In genomic region chr17:933168-934083, GRCh38 we compare ENCODE assay signal across 11 cellular contexts. TPM values are rescaled to one million over a fixed set of nuclear protein-coding genes. Genes with fewer than 3 reads are reported as not detected.
DNase-seq lines count a peak whose midpoint lies in the region; ATAC-seq and TF ChIP-seq lines count a peak whose summit lies in the region.
"Had no signal": no experiment of that assay in that cellular context is flagged by ENCODE, and none has a peak within 500 bp of the region (broad histone marks: within the 10 kb centered on the region; RNA-seq: fewer than 3 reads in every experiment).

No MANE protein-coding gene starts in this region.

- POLR2A ChIA-PET in PC-3 (lab: Charles Lee; ENCODE audit: unreplicated experiment) = interaction anchor here (0.5 kb wide), 1 partner anchor 47 kb away, joined by 11 read pairs; no protein-coding TSS in a partner anchor
- POLR2A ChIA-PET in activated CD4-positive, alpha-beta memory T cell treated with anti-CD3 and anti-CD28 coated beads for 36 hours (lab: Charles Lee) = no interaction called here

- peak overlapping the region; percentile 50 for H3K4me2 ChIP-seq in PC-3 (ENCODE audit: low read length)

- peak overlapping the region; percentile 71 to 90 (median 88) for H3K27ac Mint-ChIP-seq in nephron
- H3K27ac Mint-ChIP-seq in activated CD4-positive, alpha-beta memory T cell treated with anti-CD3 and anti-CD28 coated beads for 36 hours = no peak overlapping the region
- H3K27ac Mint-ChIP-seq: activated CD8-positive, alpha-beta T cell treated with anti-CD3 and anti-CD28 coated beads for 36 hours; naive B cell had no signal

- no peaks in the 10 kb centered on the region for H3K27me3 ChIP-seq in PC-3 (ENCODE audit: low read length)

- H3K9me3 ChIP-seq in PC-3 (ENCODE audit: low read length) = no peaks in the 10 kb centered on the region

- H3K27ac ChIP-seq in PC-3 (ENCODE audit: low read length) (0 out of 2 replicates have a peak overlapping the region, but pooled peaks have one; percentile 6), epithelial cell of prostate (peak overlapping the region; percentile 79)
- H3K27ac ChIP-seq: HL-60 had no signal

- no peak overlapping the region for H3K4me3 ChIP-seq in AG10803 (ENCODE audit: low read length)
- no peak overlapping the region for H3K4me3 ChIP-seq in PC-3 (ENCODE audit: low read length)

- TF ChIP-seq CTCF in AG10803 (conservative IDR thresholded peaks at IDR 0.05; ENCODE audit: low read length) (no peak), PC-3 (conservative IDR thresholded peaks at IDR 0.05; ENCODE audit: low read depth, low read length) (no peak), nephron (IDR thresholded peaks at IDR 0.05; ENCODE audit: unreplicated experiment in 3 of 3) (no peak)

- H3K9ac ChIP-seq in PC-3 (ENCODE audit: low read length) = no peak overlapping the region

- no peaks in the 10 kb centered on the region for H3F3A ChIP-seq in PC-3 (ENCODE audit: low read length, unreplicated experiment)

- peaks cover 5% of the 10 kb centered on the region for H3K27me3 Mint-ChIP-seq in nephron (ENCODE audit: low read depth)
- peaks cover 1% of the 10 kb centered on the region for H3K27me3 Mint-ChIP-seq in activated CD4-positive, alpha-beta memory T cell treated with anti-CD3 and anti-CD28 coated beads for 36 hours

- no peaks in the 10 kb centered on the region for H4K20me1 ChIP-seq in PC-3 (ENCODE audit: low read length)

- H2AFZ ChIP-seq in PC-3 (ENCODE audit: low read length) = no peak overlapping the region

- no TSS peak for BruUV-seq in PC-3 (replicated peaks; lab: Mats Ljungman, UMichigan)

- peaks cover 9% of the 10 kb centered on the region for H3K36me3 Mint-ChIP-seq in nephron (ENCODE audit: low read depth)
- no peaks in the 10 kb centered on the region for H3K36me3 Mint-ChIP-seq in activated CD4-positive, alpha-beta memory T cell treated with anti-CD3 and anti-CD28 coated beads for 36 hours
- H3K36me3 Mint-ChIP-seq: naive B cell had no signal

- peaks cover 50% of the 10 kb centered on the region for H3K4me1 Mint-ChIP-seq in nephron
- H3K4me1 Mint-ChIP-seq in activated CD4-positive, alpha-beta memory T cell treated with anti-CD3 and anti-CD28 coated beads for 36 hours (ENCODE audit: low read depth) = no peaks in the 10 kb centered on the region
- H3K4me1 Mint-ChIP-seq: naive B cell had no signal

- no peaks in the 10 kb centered on the region for H3K36me3 ChIP-seq in PC-3 (ENCODE audit: low read depth, low read length)

- CTCF ChIA-PET in PC-3 (lab: Charles Lee) = no interaction called here
- CTCF ChIA-PET in activated CD4-positive, alpha-beta memory T cell treated with anti-CD3 and anti-CD28 coated beads for 36 hours (lab: Charles Lee) = no interaction called here

- DNase-seq in AG10803 (ENCODE audit: low read depth) (peak; percentile 91), PC-3 (peak; percentile 73), epithelial cell of prostate (ENCODE audit: low read depth, low spot score) (no peak), NCI-H1417 treated with DMSO at 0.1 percent for 48 hours (lab: John Stamatoyannopoulos, UW) (no peak), occipital lobe (lab: John Stamatoyannopoulos, UW) (no peak)
- no peak for DNase-seq in activated CD4-positive, alpha-beta memory T cell treated with anti-CD3 and anti-CD28 coated beads for 36 hours
- DNase-seq: activated CD8-positive, alpha-beta T cell treated with anti-CD3 and anti-CD28 coated beads for 36 hours; naive B cell had no signal

- H3K9me2 ChIP-seq in PC-3 (replicated peaks; ENCODE audit: low read length) = no peaks in the 10 kb centered on the region

- peaks cover 32% of the 10 kb centered on the region for H3K4me1 ChIP-seq in PC-3 (ENCODE audit: insufficient read depth, low read length)

- H3K79me2 ChIP-seq in PC-3 (ENCODE audit: low read length) = no peaks in the 10 kb centered on the region

- ATAC-seq in PC-3 (peak; percentile 63), HG02798 (IDR thresholded peaks at IDR 0.05; ENCODE audit: poor library complexity, unreplicated experiment) (no peak)
- ATAC-seq: activated CD8-positive, alpha-beta T cell treated with anti-CD3 and anti-CD28 coated beads for 36 hours had no signal

- peak overlapping the region; percentile 7 to 38 (median 20) for H3K4me3 Mint-ChIP-seq in nephron
- H3K4me3 Mint-ChIP-seq in activated CD4-positive, alpha-beta memory T cell treated with anti-CD3 and anti-CD28 coated beads for 36 hours = no peak overlapping the region
- H3K4me3 Mint-ChIP-seq: activated CD8-positive, alpha-beta T cell treated with anti-CD3 and anti-CD28 coated beads for 36 hours had no signal

- intact Hi-C loops in PC-3 (cut with micrococcal nuclease) = no loop called here
- intact Hi-C loops in activated CD4-positive, alpha-beta memory T cell treated with anti-CD3 and anti-CD28 coated beads for 36 hours (cut with micrococcal nuclease) = no loop called here

- H3K9me3 Mint-ChIP-seq in nephron = no peaks in the 10 kb centered on the region
- no peaks in the 10 kb centered on the region for H3K9me3 Mint-ChIP-seq in activated CD4-positive, alpha-beta memory T cell treated with anti-CD3 and anti-CD28 coated beads for 36 hours
- H3K9me3 Mint-ChIP-seq: activated CD8-positive, alpha-beta T cell treated with anti-CD3 and anti-CD28 coated beads for 36 hours; naive B cell had no signal

RNA-seq across cellular contexts. Expression of gene NXN, which starts 46.1 kb away (rescaled TPM):
- total RNA-seq in PC-3 (2014; rRNA removed) = 20.8 and 25.6 TPM in 2 replicates
- under 1 TPM; 0.31 to 0.33 TPM for total RNA-seq in activated CD4-positive, alpha-beta memory T cell treated with anti-CD3 and anti-CD28 coated beads for 36 hours
- total RNA-seq in occipital lobe = 16.7 TPM

Comparison
In these comparisons a context has a peak if more than half of its experiments do, and no peak if none do; other contexts are left out.
1. DNase-seq: peak in AG10803 (single experiment) and PC-3 (single experiment); none in epithelial cell of prostate (single experiment), NCI-H1417 treated with DMSO at 0.1 percent for 48 hours (single experiment), activated CD4-positive, alpha-beta memory T cell treated with anti-CD3 and anti-CD28 coated beads for 36 hours (single experiment) and occipital lobe (single experiment).
2. RNA of gene NXN, which starts 46.1 kb away (total RNA-seq): 20.8 to 25.6 TPM in PC-3 and 16.7 TPM in occipital lobe (single experiment); 0.31 to 0.33 TPM in activated CD4-positive, alpha-beta memory T cell treated with anti-CD3 and anti-CD28 coated beads for 36 hours; every median in the first group is over 10 times any median in the second.